15 cellular contexts compared by ENCODE assay signal in genomic region chr3:107674371-107674770, GRCh38.
A peak's percentile ranks its signal among the peaks of the same experiment; 100 is the strongest.
DNase-seq lines count a peak whose midpoint lies in the region; ATAC-seq, FAIRE-seq and TF ChIP-seq lines count a peak whose summit lies in the region.
"Had no signal": no experiment of that assay in that cellular context is flagged by ENCODE, and none has a peak within 500 bp of the region (broad histone marks: within the 10 kb centered on the region; RNA-seq: fewer than 3 reads in every experiment).

No MANE protein-coding gene starts in this region.

- no peaks in the 10 kb centered on the region for H3K9me3 Mint-ChIP-seq in immature natural killer cell
- H3K9me3 Mint-ChIP-seq: central memory CD8-positive, alpha-beta T cell had no signal

- no peak for TF ChIP-seq POLR2A in GM12891 (IDR thresholded peaks at IDR 0.05; ENCODE audit: low read depth, low read length)

- H3K27ac Mint-ChIP-seq in immature natural killer cell, result peak overlapping the region in 1 of 6 donors; percentile 6

- H3K4me1 Mint-ChIP-seq in immature natural killer cell, result peaks cover 17 to 26% of the 10 kb centered on the region in 2 donors

- ATAC-seq in foreskin keratinocyte, result peak; percentile 58
- ATAC-seq in GM21367 (IDR thresholded peaks at IDR 0.05; ENCODE audit: unreplicated experiment), result no peak

- no peaks in the 10 kb centered on the region for H3K27me3 ChIP-seq in foreskin keratinocyte

- no peaks in the 10 kb centered on the region for H3K36me3 Mint-ChIP-seq in immature natural killer cell

- H3K27me3 Mint-ChIP-seq in immature natural killer cell (ENCODE audit: low read depth in 3 of 3), result no peaks in the 10 kb centered on the region
- H3K27me3 Mint-ChIP-seq: central memory CD8-positive, alpha-beta T cell had no signal

- no peak for TF ChIP-seq CTCF in foreskin keratinocyte (conservative IDR thresholded peaks at IDR 0.05)

- no peak overlapping the region for H3K27ac ChIP-seq in foreskin keratinocyte

- FAIRE-seq in GM12891 (lab: Jason Lieb, UNC), result peak; percentile 35
- FAIRE-seq: GM12892 had no signal

- no peak overlapping the region for H3K4me3 Mint-ChIP-seq in immature natural killer cell
- H3K4me3 Mint-ChIP-seq: central memory CD8-positive, alpha-beta T cell had no signal

- DNase-seq in GM12891 (ENCODE audit: insufficient read length, low spot score) (no peak), SK-MEL-5 (ENCODE audit: low read depth, low spot score) (peak; percentile 10), foreskin keratinocyte (no peak), pons (ENCODE audit: low spot score) (peak; percentile 88), DMS79 treated with DMSO at 0.1 percent for 48 hours (lab: John Stamatoyannopoulos, UW) (no peak), immature natural killer cell (no peak)
- DNase-seq in stimulated activated naive CD4-positive, alpha-beta T cell treated with Interleukin-2 at 50 U/mL for 16 hours (lab: John Stamatoyannopoulos, UW), result no peak
- DNase-seq: activated CD4-positive, alpha-beta T cell treated with anti-CD3 and anti-CD28 coated beads for 4 hours; DMS53; kidney glomerular epithelial cell; NCI-H187; SW 1271 had no signal

- H3K4me1 ChIP-seq in foreskin keratinocyte, result no peaks in the 10 kb centered on the region

- in situ Hi-C loops in SK-MEL-5 (cut with HindIII; ENCODE audit: low pct_unique_long_range_greater_than_20kb, low sequenced_read_pairs), result no loop called here

TF ChIP-seq in GM12891, 5 proteins besides CTCF, POLR2A, EP300 and RAD21:
- TF ChIP-seq POU2F2 (IDR thresholded peaks at IDR 0.05; ENCODE audit: low read depth, low read length) (no peak), TAF1 (IDR thresholded peaks at IDR 0.05; ENCODE audit: low read depth, low read length) (no peak), POLR2AphosphoS5 (IDR thresholded peaks at IDR 0.05; ENCODE audit: low read depth, low read length) (no peak), PAX5 (IDR thresholded peaks at IDR 0.05; ENCODE audit: insufficient read depth, low read length, severe bottlenecking) (no peak), SPI1 (IDR thresholded peaks at IDR 0.05; ENCODE audit: low read depth, low read length) (no peak)

Comparison
In these comparisons a context has a peak if more than half of its experiments do, and no peak if none do; other contexts are left out.
1. DNase-seq: peak in SK-MEL-5 (single experiment) and pons (single experiment); none in GM12891 (single experiment), foreskin keratinocyte (0 of 2), DMS79 treated with DMSO at 0.1 percent for 48 hours (single experiment), immature natural killer cell (0 of 3) and stimulated activated naive CD4-positive, alpha-beta T cell treated with Interleukin-2 at 50 U/mL for 16 hours (single experiment).